Comparison of ENCODE assay signal across 13 cellular contexts in genomic region chr2:207993141-207993763, GRCh38. TPM values are rescaled to one million over a fixed set of nuclear protein-coding genes. Genes with fewer than 3 reads are reported as not detected.
DNase-seq lines count a peak whose midpoint lies in the region; ATAC-seq, FAIRE-seq and TF ChIP-seq lines count a peak whose summit lies in the region.
"Had no signal": no experiment of that assay in that cellular context is flagged by ENCODE, and none has a peak within 500 bp of the region (broad histone marks: within the 10 kb centered on the region; RNA-seq: fewer than 3 reads in every experiment).

No MANE protein-coding gene starts in this region.

- no peak overlapping the region for H3K9ac ChIP-seq in astrocyte (ENCODE audit: low read length)

- DNase-seq in astrocyte (ENCODE audit: low read depth) (peak; percentile 74), COLO829 (ENCODE audit: low spot score) (no peak), GM19238 (ENCODE audit: insufficient read length, low spot score) (no peak), activated gamma-delta T cell (lab: John Stamatoyannopoulos, UW) (no peak)
- DNase-seq in activated naive CD8-positive, alpha-beta T cell treated with anti-CD3 and anti-CD28 coated beads for 36 hours = no peak
- DNase-seq: activated CD4-positive, alpha-beta T cell treated with anti-CD3 and anti-CD28 coated beads, Interleukin-2, amount 10 ng/mL, durations not matched to agents 7 days and 5 days; head of caudate nucleus; MM.1S; Right ventricle myocardium superior had no signal

- H3K36me3 Mint-ChIP-seq in astrocyte (ENCODE audit: low read depth, unreplicated experiment) = no peaks in the 10 kb centered on the region
- H3K36me3 Mint-ChIP-seq in activated naive CD8-positive, alpha-beta T cell treated with anti-CD3 and anti-CD28 coated beads for 36 hours = peaks cover 8% of the 10 kb centered on the region

- H3K9me3 ChIP-seq in astrocyte (ENCODE audit: insufficient read depth, low read depth, low read length) = no peaks in the 10 kb centered on the region
- H3K9me3 ChIP-seq: adrenal gland had no signal

- H3K79me2 ChIP-seq in ACC112 (ENCODE audit: control insufficient read depth, insufficient read depth, low read length, unreplicated experiment) (no peaks in the 10 kb centered on the region), astrocyte (ENCODE audit: insufficient read depth, low read length) (no peaks in the 10 kb centered on the region)

- no peaks in the 10 kb centered on the region for H4K20me1 ChIP-seq in astrocyte (ENCODE audit: insufficient read depth, low read length)

- H3K4me1 ChIP-seq in ACC112 (ENCODE audit: control insufficient read depth, insufficient read depth, low read length, unreplicated experiment) = peaks cover 10% of the 10 kb centered on the region
- H3K4me1 ChIP-seq in astrocyte (ENCODE audit: insufficient read depth, low read length) = peaks cover 5% of the 10 kb centered on the region

- FAIRE-seq in astrocyte (lab: Jason Lieb, UNC) = no peak

- H3K4me3 Mint-ChIP-seq in astrocyte (ENCODE audit: unreplicated experiment) = no peak overlapping the region
- H3K4me3 Mint-ChIP-seq in activated naive CD8-positive, alpha-beta T cell treated with anti-CD3 and anti-CD28 coated beads for 36 hours = no peak overlapping the region
- H3K4me3 Mint-ChIP-seq: activated CD4-positive, alpha-beta T cell treated with anti-CD3 and anti-CD28 coated beads, Interleukin-2, amount 10 ng/mL, durations not matched to agents 7 days and 5 days had no signal

- H3K36me3 ChIP-seq in ACC112 (ENCODE audit: insufficient read depth, low read length) (no peaks in the 10 kb centered on the region), astrocyte (ENCODE audit: insufficient read depth, low read length) (no peaks in the 10 kb centered on the region)
- H3K36me3 ChIP-seq: adrenal gland had no signal

- H3K27me3 Mint-ChIP-seq in astrocyte (ENCODE audit: low read depth, unreplicated experiment) = no peaks in the 10 kb centered on the region
- no peaks in the 10 kb centered on the region for H3K27me3 Mint-ChIP-seq in activated naive CD8-positive, alpha-beta T cell treated with anti-CD3 and anti-CD28 coated beads for 36 hours
- H3K27me3 Mint-ChIP-seq: activated CD4-positive, alpha-beta T cell treated with anti-CD3 and anti-CD28 coated beads, Interleukin-2, amount 10 ng/mL, durations not matched to agents 7 days and 5 days had no signal

- no peak for TF ChIP-seq CTCF in astrocyte (IDR thresholded peaks at IDR 0.05; ENCODE audit: insufficient read depth, low read depth, low read length)

- H3K27ac Mint-ChIP-seq in astrocyte (ENCODE audit: unreplicated experiment) = no peak overlapping the region
- H3K27ac Mint-ChIP-seq in activated naive CD8-positive, alpha-beta T cell treated with anti-CD3 and anti-CD28 coated beads for 36 hours = no peak overlapping the region
- H3K27ac Mint-ChIP-seq: activated CD4-positive, alpha-beta T cell treated with anti-CD3 and anti-CD28 coated beads, Interleukin-2, amount 10 ng/mL, durations not matched to agents 7 days and 5 days had no signal

- peaks cover 8% of the 10 kb centered on the region for H3K4me1 Mint-ChIP-seq in astrocyte (ENCODE audit: low read depth, unreplicated experiment)
- peaks cover 23% of the 10 kb centered on the region for H3K4me1 Mint-ChIP-seq in activated naive CD8-positive, alpha-beta T cell treated with anti-CD3 and anti-CD28 coated beads for 36 hours

- H3K27ac ChIP-seq in ACC112 (ENCODE audit: low read depth, low read length) (peak overlapping the region; percentile 48), astrocyte (ENCODE audit: low read depth, low read length) (peak overlapping the region; percentile 25)

- H2AFZ ChIP-seq in ACC112 (ENCODE audit: low read length, unreplicated experiment) (no peak overlapping the region), astrocyte (ENCODE audit: low read depth, low read length) (no peak overlapping the region)

- H3K4me3 ChIP-seq in ACC112 (ENCODE audit: low read depth, low read length) (no peak overlapping the region), astrocyte (ENCODE audit: insufficient read depth, low read depth, low read length) (no peak overlapping the region)
- H3K4me3 ChIP-seq: adrenal gland had no signal

- ATAC-seq in GM18909 (IDR thresholded peaks at IDR 0.05; ENCODE audit: poor library complexity, unreplicated experiment) (peak; percentile 66), HG03442 (IDR thresholded peaks at IDR 0.05; ENCODE audit: unreplicated experiment) (peak; percentile 67)

- H3K4me2 ChIP-seq in astrocyte (ENCODE audit: low read length) = peak overlapping the region; percentile 25

- H3K27me3 ChIP-seq in ACC112 (ENCODE audit: insufficient read depth, low read length) = no peaks in the 10 kb centered on the region
- no peaks in the 10 kb centered on the region for H3K27me3 ChIP-seq in astrocyte (ENCODE audit: insufficient read depth, low read length)
- H3K27me3 ChIP-seq: adrenal gland had no signal

- no peaks in the 10 kb centered on the region for H3K9me3 Mint-ChIP-seq in astrocyte (ENCODE audit: unreplicated experiment)
- no peaks in the 10 kb centered on the region for H3K9me3 Mint-ChIP-seq in activated naive CD8-positive, alpha-beta T cell treated with anti-CD3 and anti-CD28 coated beads for 36 hours
- H3K9me3 Mint-ChIP-seq: activated CD4-positive, alpha-beta T cell treated with anti-CD3 and anti-CD28 coated beads, Interleukin-2, amount 10 ng/mL, durations not matched to agents 7 days and 5 days had no signal

RNA-seq across cellular contexts. Expression of gene PLEKHM3, which starts 32.1 kb away (rescaled TPM):
- total RNA-seq in astrocyte = 7.9 and 9.1 TPM in 2 replicates
- total RNA-seq in activated naive CD8-positive, alpha-beta T cell treated with anti-CD3 and anti-CD28 coated beads for 36 hours = 1 to 10 TPM; 4.5 to 4.8 TPM
